Comparison of ENCODE assay signal across 22 cellular contexts in genomic region chr4:34193451-34194154, GRCh38.
DNase-seq lines count a peak whose midpoint lies in the region; ATAC-seq and TF ChIP-seq lines count a peak whose summit lies in the region.
"Had no signal": no experiment of that assay in that cellular context is flagged by ENCODE, and none has a peak within 500 bp of the region (broad histone marks: within the 10 kb centered on the region; RNA-seq: fewer than 3 reads in every experiment).

No MANE protein-coding gene starts in this region.

- H3K36me3 ChIP-seq in smooth muscle cell (ENCODE audit: low read depth), result no peaks in the 10 kb centered on the region
- H3K36me3 ChIP-seq: gastroesophageal sphincter, transverse colon had no signal

- 67% methylated on average over 5 of the region's 5 CpGs for WGBS in smooth muscle cell (ENCODE audit: low lambda C conversion rate)

- intact Hi-C loops in left ventricle myocardium superior (cut with micrococcal nuclease), result no loop called here

- no peaks in the 10 kb centered on the region for H3F3A ChIP-seq in smooth muscle cell (ENCODE audit: low read depth)

- ATAC-seq in left ventricle myocardium superior (no peak), GM21723 (IDR thresholded peaks at IDR 0.05; ENCODE audit: unreplicated experiment) (no peak), HG03469 (IDR thresholded peaks at IDR 0.05; ENCODE audit: unreplicated experiment) (no peak)
- ATAC-seq: activated CD8-positive, alpha-beta T cell treated with anti-CD3 and anti-CD28 coated beads, Interleukin-2, amount 10 ng/mL, durations not matched to agents 7 days and 5 days; gastroesophageal sphincter; left colon; psoas muscle had no signal

- H3K27ac ChIP-seq in smooth muscle cell (ENCODE audit: low read depth), result no peak overlapping the region
- H3K27ac ChIP-seq: gastroesophageal sphincter, psoas muscle, transverse colon had no signal

- peak overlapping the region; percentile 26 for H2AFZ ChIP-seq in smooth muscle cell (ENCODE audit: low read depth)

- H3K4me3 ChIP-seq in astrocyte of the spinal cord (ENCODE audit: low read depth, low read length) (no peak overlapping the region), fibroblast of pulmonary artery (replicated peaks; ENCODE audit: low read depth, low read length) (no peak overlapping the region), smooth muscle cell (no peak overlapping the region)
- H3K4me3 ChIP-seq: gastroesophageal sphincter, psoas muscle, transverse colon had no signal

- DNase-seq in HS-5 (ENCODE audit: low read depth) (peak; percentile 55), astrocyte of the spinal cord (ENCODE audit: low read depth, low spot score) (peak; percentile 50), fibroblast of pulmonary artery (ENCODE audit: low read depth) (peak; percentile 49), smooth muscle cell (lab: John Stamatoyannopoulos, UW; ENCODE audit: unreplicated experiment) (no peak), left ventricle myocardium superior (no peak)
- DNase-seq: activated CD4-positive, CD25-positive, alpha-beta regulatory T cell treated with anti-CD3 and anti-CD28 coated beads, Interleukin-2, amount 50 U/mL, for 72 hours; activated CD8-positive, alpha-beta T cell treated with anti-CD3 and anti-CD28 coated beads, Interleukin-2, amount 10 ng/mL, durations not matched to agents 7 days and 5 days; activated naive CD4-positive, alpha-beta T cell treated with Interleukin-2 at 50 U/mL for 16 hours; activated T-cell treated with anti-CD3 and anti-CD28 coated beads, Interleukin-2, amount 50 U/mL, for 24 hours; anterior cingulate cortex; COR-L47; effector memory CD4-positive, alpha-beta T cell; left colon; NCI-H524; psoas muscle; SHP77; small intestine; stimulated activated CD4-positive, alpha-beta T cell treated with anti-CD3 and anti-CD28 coated beads, Interleukin-4, amount 100 ng/mL, for 1 hour; transverse colon had no signal

- no peaks in the 10 kb centered on the region for H3K79me2 ChIP-seq in smooth muscle cell (ENCODE audit: low read depth)

- no peaks in the 10 kb centered on the region for H3K9me3 ChIP-seq in smooth muscle cell (replicated peaks; ENCODE audit: low read depth)
- H3K9me3 ChIP-seq: gastroesophageal sphincter, psoas muscle, transverse colon had no signal

- H3K9ac ChIP-seq in smooth muscle cell (ENCODE audit: low read depth), result no peak overlapping the region

- H3K4me2 ChIP-seq in smooth muscle cell, result peak overlapping the region; percentile 68

- H4K20me1 ChIP-seq in smooth muscle cell (ENCODE audit: low read depth), result no peaks in the 10 kb centered on the region

- in situ Hi-C loops in astrocyte of the spinal cord (cut with HindIII; ENCODE audit: low sequenced_read_pairs), result no loop called here

- TF ChIP-seq CTCF in astrocyte of the spinal cord (IDR thresholded peaks at IDR 0.05; ENCODE audit: low read depth, low read length) (no peak), fibroblast of pulmonary artery (IDR thresholded peaks at IDR 0.05; ENCODE audit: low read length, missing control alignments) (no peak), smooth muscle cell (IDR thresholded peaks at IDR 0.05; ENCODE audit: borderline replicate concordance, insufficient read depth, poor library complexity, severe bottlenecking) (no peak)

- no peaks in the 10 kb centered on the region for H3K4me1 ChIP-seq in smooth muscle cell (ENCODE audit: low read depth)
- H3K4me1 ChIP-seq: gastroesophageal sphincter, psoas muscle, transverse colon had no signal

- no peaks in the 10 kb centered on the region for H3K27me3 ChIP-seq in smooth muscle cell (ENCODE audit: low read depth)
- H3K27me3 ChIP-seq: gastroesophageal sphincter, transverse colon had no signal

Comparison
In these comparisons a context has a peak if more than half of its experiments do, and no peak if none do; other contexts are left out.
1. DNase-seq: peak in HS-5 (single experiment), astrocyte of the spinal cord (single experiment) and fibroblast of pulmonary artery (single experiment); none in smooth muscle cell (single experiment) and left ventricle myocardium superior (single experiment).